ENCODE assay signal across 10 cellular contexts in the genomic region with DNA sequence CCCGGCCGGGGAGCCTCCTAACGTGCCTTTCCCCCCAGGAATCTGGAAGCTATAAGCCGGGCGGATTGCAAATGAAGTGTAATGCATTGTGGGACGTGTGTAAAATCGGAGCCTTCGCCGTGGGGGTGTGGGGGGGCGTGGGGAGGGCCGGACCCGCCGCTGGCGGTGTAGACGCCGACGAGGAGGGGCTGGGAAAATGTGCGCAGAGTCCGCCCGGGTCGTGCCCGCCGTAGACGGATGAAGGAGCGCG. TPM values are rescaled to one million over a fixed set of nuclear protein-coding genes. Genes with fewer than 3 reads are reported as not detected.
A peak's percentile ranks its signal among the peaks of the same experiment; 100 is the strongest.
DNase-seq lines count a peak whose midpoint lies in the region; ATAC-seq and TF ChIP-seq lines count a peak whose summit lies in the region.
"Had no signal": no experiment of that assay in that cellular context is flagged by ENCODE, and none has a peak within 500 bp of the region (broad histone marks: within the 10 kb centered on the region; RNA-seq: fewer than 3 reads in every experiment).

No MANE protein-coding gene starts in this region.

- H3K9ac ChIP-seq in neural progenitor cell: peak overlapping the region; percentile 32

- H3K27ac Mint-ChIP-seq in activated T-cell treated with anti-CD3 and anti-CD28 coated beads, Interleukin-2, amount 50 U/mL, for 72 hours: no peak overlapping the region
- H3K27ac Mint-ChIP-seq in neural progenitor cell: no peak overlapping the region
- H3K27ac Mint-ChIP-seq: T-helper 2 cell treated with Interferon-gamma antibody and Interleukin-4, amounts not matched to agents 5 μg/mL and 100 μg/mL, for 36 hours had no signal

- H3F3A ChIP-seq in neural progenitor cell (ENCODE audit: low read depth): peaks cover 35% of the 10 kb centered on the region

- H3K27me3 ChIP-seq in neural progenitor cell: peaks cover 57% of the 10 kb centered on the region
- H3K27me3 ChIP-seq in vagina: no peaks in the 10 kb centered on the region

- H3K36me3 Mint-ChIP-seq in activated T-cell treated with anti-CD3 and anti-CD28 coated beads, Interleukin-2, amount 50 U/mL, for 72 hours (ENCODE audit: insufficient read depth in 2 of 2): no peaks in the 10 kb centered on the region
- H3K36me3 Mint-ChIP-seq in neural progenitor cell: peaks cover 17% of the 10 kb centered on the region

- no peak for TF ChIP-seq CTCF in fibroblast of pulmonary artery (IDR thresholded peaks at IDR 0.05; ENCODE audit: low read length, missing control alignments)
- TF ChIP-seq CTCF in neural progenitor cell (IDR thresholded peaks at IDR 0.05): no peak
- TF ChIP-seq CTCF in vagina (IDR thresholded peaks at IDR 0.05): no peak

- DNase-seq in activated T-cell treated with anti-CD3 and anti-CD28 coated beads, Interleukin-2, amount 50 U/mL, for 72 hours: no peak
- no peak for DNase-seq in activated T-cell treated with anti-CD3 and anti-CD28 coated beads for 4 hours
- DNase-seq in fibroblast of pulmonary artery (ENCODE audit: low read depth): no peak
- DNase-seq in neural progenitor cell (ENCODE audit: low spot score): no peak
- DNase-seq in vagina (ENCODE audit: extremely low spot score in 2 of 2): no peak
- DNase-seq in NCI-H1436 treated with DMSO at 0.1 percent for 48 hours (lab: John Stamatoyannopoulos, UW): no peak
- no peak for DNase-seq in NCI-H82 (lab: John Stamatoyannopoulos, UW)
- no peak for DNase-seq in NAMALWA (ENCODE audit: low spot score)
- DNase-seq: NCI-H510A treated with DMSO at 0.1 percent for 48 hours had no signal

- no peaks in the 10 kb centered on the region for H3K4me1 Mint-ChIP-seq in activated T-cell treated with anti-CD3 and anti-CD28 coated beads, Interleukin-2, amount 50 U/mL, for 72 hours (ENCODE audit: low read depth)
- H3K4me1 Mint-ChIP-seq in neural progenitor cell: peaks cover 13% of the 10 kb centered on the region

- no peaks in the 10 kb centered on the region for H3K36me3 ChIP-seq in neural progenitor cell
- no peaks in the 10 kb centered on the region for H3K36me3 ChIP-seq in vagina

- peak overlapping the region; percentile 85 for H3K4me2 ChIP-seq in neural progenitor cell

- no peaks in the 10 kb centered on the region for H3K9me3 Mint-ChIP-seq in activated T-cell treated with anti-CD3 and anti-CD28 coated beads, Interleukin-2, amount 50 U/mL, for 72 hours
- peaks cover 9% of the 10 kb centered on the region for H3K9me3 Mint-ChIP-seq in neural progenitor cell
- H3K9me3 Mint-ChIP-seq: T-helper 2 cell treated with Interferon-gamma antibody and Interleukin-4, amounts not matched to agents 5 μg/mL and 100 μg/mL, for 36 hours had no signal

- peaks cover 23% of the 10 kb centered on the region for H3K27me3 Mint-ChIP-seq in activated T-cell treated with anti-CD3 and anti-CD28 coated beads, Interleukin-2, amount 50 U/mL, for 72 hours (ENCODE audit: low read depth)
- peaks cover 5% of the 10 kb centered on the region for H3K27me3 Mint-ChIP-seq in neural progenitor cell (ENCODE audit: insufficient read depth, low read depth)

- peak overlapping the region; percentile 47 to 61 for H3K4me3 Mint-ChIP-seq in activated T-cell treated with anti-CD3 and anti-CD28 coated beads, Interleukin-2, amount 50 U/mL, for 72 hours
- H3K4me3 Mint-ChIP-seq in neural progenitor cell: peak overlapping the region; percentile 92
- H3K4me3 Mint-ChIP-seq: T-helper 2 cell treated with Interferon-gamma antibody and Interleukin-4, amounts not matched to agents 5 μg/mL and 100 μg/mL, for 36 hours had no signal

- peak overlapping the region; percentile 77 for H2AFZ ChIP-seq in neural progenitor cell (replicated peaks)

- H3K4me1 ChIP-seq in neural progenitor cell (peaks cover 20% of the 10 kb centered on the region), vagina (peaks cover 25% of the 10 kb centered on the region)

- peaks cover 15% of the 10 kb centered on the region for H4K20me1 ChIP-seq in neural progenitor cell (ENCODE audit: low read depth)

- intact Hi-C loops in vagina (cut with DNase I): no loop called here

- no peak for TF ChIP-seq POLR2A in vagina (IDR thresholded peaks at IDR 0.05)

- no peak overlapping the region for H3K27ac ChIP-seq in neural progenitor cell
- peak overlapping the region; percentile 32 for H3K27ac ChIP-seq in vagina

- H3K4me3 ChIP-seq in fibroblast of pulmonary artery (replicated peaks; ENCODE audit: low read depth, low read length): peak overlapping the region; percentile 7
- peak overlapping the region; percentile 67 for H3K4me3 ChIP-seq in neural progenitor cell
- H3K4me3 ChIP-seq in vagina: peak overlapping the region; percentile 58 to 73

- H3K9me3 ChIP-seq in neural progenitor cell (ENCODE audit: low read depth): no peaks in the 10 kb centered on the region
- H3K9me3 ChIP-seq in vagina: no peaks in the 10 kb centered on the region

- no peak for ATAC-seq in activated T-cell treated with anti-CD3 and anti-CD28 coated beads, Interleukin-2, amount 50 U/mL, for 72 hours (replicated peaks in 1 of 2)

- H3K79me2 ChIP-seq in neural progenitor cell (ENCODE audit: low read depth): peaks cover 49% of the 10 kb centered on the region

RNA-seq across cellular contexts. Expression of a gene that starts 1.3 kb away (rescaled TPM):
- total RNA-seq in activated T-cell treated with anti-CD3 and anti-CD28 coated beads, Interleukin-2, amount 50 U/mL, for 72 hours: under 1 TPM in 1 of 2 donors, not detected in 1; 0.19 TPM
- total RNA-seq in neural progenitor cell (ENCODE audit: low replicate concordance) (11.6 and 13.3 TPM in 2 replicates), vagina (11.5 TPM)

Comparison
In these comparisons a context has a peak if more than half of its experiments do, and no peak if none do; other contexts are left out.
1. H3K4me3 ChIP-seq: peak in every context shown above with its lines; median percentile 67 in neural progenitor cell; 66 in vagina; 7 in fibroblast of pulmonary artery.
2. RNA of a gene that starts 1.3 kb away (total RNA-seq): 11.6 to 13.3 TPM in neural progenitor cell and 11.5 TPM in vagina (single experiment); 0.19 TPM in activated T-cell treated with anti-CD3 and anti-CD28 coated beads, Interleukin-2, amount 50 U/mL, for 72 hours; every median in the first group is over 10 times any median in the second.